ENCODE assay signal across 1 cellular context in genomic region chr9:33023661-33024060, GRCh38.
TF ChIP-seq lines count a peak whose summit lies in the region.

No MANE protein-coding gene starts in this region.

TF ChIP-seq in A549, 52 proteins besides CTCF, POLR2A, EP300 and RAD21 (continued from another document):
- TF ChIP-seq BHLHE40 (IDR thresholded peaks at IDR 0.05; ENCODE audit: low read depth, low read length): no peak
